ENCODE assay signal across 11 cellular contexts in genomic region chr7:2116086-2116810, GRCh38.
A peak's percentile ranks its signal among the peaks of the same experiment; 100 is the strongest.
DNase-seq lines count a peak whose midpoint lies in the region; ATAC-seq and TF ChIP-seq lines count a peak whose summit lies in the region.
"Had no signal": no experiment of that assay in that cellular context is flagged by ENCODE, and none has a peak within 500 bp of the region (broad histone marks: within the 10 kb centered on the region; RNA-seq: fewer than 3 reads in every experiment).

No MANE protein-coding gene starts in this region.

- H3K36me3 ChIP-seq in skeletal muscle tissue (ENCODE audit: control insufficient read depth in 3 of 3, insufficient read depth in 3 of 3, low read length in 3 of 3), result no peaks in the 10 kb centered on the region

- H3K9ac ChIP-seq in skeletal muscle tissue (ENCODE audit: low read depth in 1 of 3, low read length in 3 of 3), result peak overlapping the region; percentile 27 to 70 (median 68)

- H3K27ac ChIP-seq in skeletal muscle tissue (ENCODE audit: low read depth, low read length), result peak overlapping the region; percentile 45

- H3K27me3 ChIP-seq in skeletal muscle tissue (ENCODE audit: control insufficient read depth in 3 of 3, insufficient read depth in 3 of 3, low read length in 3 of 3), result no peaks in the 10 kb centered on the region

- ATAC-seq in SK-N-SH treated with all-trans-retinoic acid at 6 μM for 48 hours (peak; percentile 71), HG03521 (IDR thresholded peaks at IDR 0.05; ENCODE audit: unreplicated experiment) (no peak), HG03135 (IDR thresholded peaks at IDR 0.05; ENCODE audit: unreplicated experiment) (no peak)
- ATAC-seq: stimulated activated memory B cell treated with anti-CD40 and anti-IgM and Interleukin-4, amounts not matched to agents 10 μg/mL and 1 μg/mL and 100 μg/mL, for 72 hours had no signal

- intact Hi-C loops in cardiac septum (cut with DNase I), result no loop called here

- H3K4me3 ChIP-seq in skeletal muscle tissue (ENCODE audit: low read length in 3 of 3), result peak overlapping the region in 1 of 3 donors; percentile 22
- H3K4me3 ChIP-seq: smooth muscle cell had no signal

- peaks cover 23 to 47% (median 27%) of the 10 kb centered on the region in 3 donors for H3K4me1 ChIP-seq in skeletal muscle tissue (ENCODE audit: control insufficient read depth in 3 of 3, insufficient read depth in 3 of 3, low read length in 3 of 3)

- H3K9me3 ChIP-seq in skeletal muscle tissue (ENCODE audit: control insufficient read depth in 3 of 3, low read length in 3 of 3), result no peaks in the 10 kb centered on the region

- DNase-seq in HT1080 (ENCODE audit: low read depth) (peak; percentile 43), cardiac septum (ENCODE audit: low spot score) (peak; percentile 84), NCI-H2227 (lab: John Stamatoyannopoulos, UW; ENCODE audit: unreplicated experiment) (no peak)
- no peak for DNase-seq in activated CD8-positive, alpha-beta memory T cell treated with anti-CD3 and anti-CD28 coated beads, Interleukin-2, amount 50 U/mL, for 48 hours
- DNase-seq: activated T-cell treated with anti-CD3 and anti-CD28 coated beads, Interleukin-2, amount 50 U/mL, for 1 hour had no signal

TF ChIP-seq in SK-N-SH treated with all-trans-retinoic acid at 6 μM for 48 hours, 23 proteins besides CTCF, POLR2A, EP300 and RAD21:
- TF ChIP-seq ISL1 (CRISPR knock-in tag; IDR thresholded peaks at IDR 0.05) (no peak), TSHZ2 (CRISPR knock-in tag; IDR thresholded peaks at IDR 0.05) (no peak), POU6F1 (CRISPR knock-in tag; IDR thresholded peaks at IDR 0.05; ENCODE audit: borderline replicate concordance, low read depth) (no peak), ZFP3 (CRISPR knock-in tag; IDR thresholded peaks at IDR 0.05) (peak; percentile 10; the same call in 1 of the 2 replicates)

Comparison
In these comparisons a context has a peak if more than half of its experiments do, and no peak if none do; other contexts are left out.
1. DNase-seq: peak in HT1080 (single experiment) and cardiac septum (single experiment); none in activated CD8-positive, alpha-beta memory T cell treated with anti-CD3 and anti-CD28 coated beads, Interleukin-2, amount 50 U/mL, for 48 hours (single experiment) and NCI-H2227 (single experiment).